Comparison of ENCODE assay signal across 10 cellular contexts in genomic region chr18:54217624-54218023, GRCh38. TPM values are rescaled to one million over a fixed set of nuclear protein-coding genes. Genes with fewer than 3 reads are reported as not detected.
DNase-seq lines count a peak whose midpoint lies in the region; ATAC-seq and TF ChIP-seq lines count a peak whose summit lies in the region.
"Had no signal": no experiment of that assay in that cellular context is flagged by ENCODE, and none has a peak within 500 bp of the region (broad histone marks: within the 10 kb centered on the region; RNA-seq: fewer than 3 reads in every experiment).

No MANE protein-coding gene starts in this region.

- H4K20me1 ChIP-seq in MM.1S (ENCODE audit: insufficient read depth, low read length), result 0 out of 2 replicates have a peak, but pooled peaks cover 5% of the 10 kb centered on the region

- peak overlapping the region; percentile 13; the same call in 1 of the 2 replicates for H3K27ac Mint-ChIP-seq in HFFc6
- H3K27ac Mint-ChIP-seq: activated naive CD4-positive, alpha-beta T cell treated with anti-CD3 and anti-CD28 coated beads, Interleukin-2, amount 50 U/mL, for 24 hours; T-helper 2 cell treated with Interferon-gamma antibody and Interleukin-4, amounts not matched to agents 5 μg/mL and 100 μg/mL, for 36 hours had no signal

- peaks cover 20% of the 10 kb centered on the region; the same call in 1 of the 2 replicates for H3K4me1 ChIP-seq in MM.1S (ENCODE audit: low read length)

- TF ChIP-seq CTCF in HFFc6 (IDR thresholded peaks at IDR 0.05) (no peak), MM.1S (IDR thresholded peaks at IDR 0.05; ENCODE audit: low read length) (no peak)

- H3K36me3 Mint-ChIP-seq in HFFc6 (ENCODE audit: low read depth), result peaks cover 19% of the 10 kb centered on the region

- no peak overlapping the region for H3K9ac ChIP-seq in MM.1S (ENCODE audit: low read length)

- no peak overlapping the region for H3K4me3 ChIP-seq in MM.1S (ENCODE audit: low read length)

- H3K79me2 ChIP-seq in MM.1S (ENCODE audit: low read length), result peaks cover 98% of the 10 kb centered on the region

- H3K9me3 Mint-ChIP-seq in HFFc6, result no peaks in the 10 kb centered on the region
- H3K9me3 Mint-ChIP-seq: activated naive CD4-positive, alpha-beta T cell treated with anti-CD3 and anti-CD28 coated beads, Interleukin-2, amount 50 U/mL, for 24 hours; T-helper 2 cell treated with Interferon-gamma antibody and Interleukin-4, amounts not matched to agents 5 μg/mL and 100 μg/mL, for 36 hours had no signal

- H3K4me2 ChIP-seq in MM.1S (ENCODE audit: low read depth, low read length), result no peak overlapping the region

- H3K4me1 Mint-ChIP-seq in HFFc6 (ENCODE audit: low read depth), result peaks cover 47% of the 10 kb centered on the region

- H3K9me2 ChIP-seq in MM.1S (replicated peaks; ENCODE audit: insufficient read depth, low read length), result no peaks in the 10 kb centered on the region

- no peak for DNase-seq in HFFc6
- DNase-seq in substantia nigra (lab: John Stamatoyannopoulos, UW), result no peak
- no peak for DNase-seq in activated CD4-positive, CD25-positive, alpha-beta regulatory T cell (lab: John Stamatoyannopoulos, UW)
- no peak for DNase-seq in NCI-H1694 (lab: John Stamatoyannopoulos, UW)
- DNase-seq in MM.1S, result no peak
- DNase-seq: stimulated activated CD4-positive, alpha-beta T cell treated with anti-CD3 and anti-CD28 coated beads, Interleukin-4, amount 100 ng/mL, for 4 hours had no signal

- no peaks in the 10 kb centered on the region for H3K27me3 Mint-ChIP-seq in HFFc6 (ENCODE audit: insufficient read depth)
- H3K27me3 Mint-ChIP-seq: activated naive CD4-positive, alpha-beta T cell treated with anti-CD3 and anti-CD28 coated beads, Interleukin-2, amount 50 U/mL, for 24 hours had no signal

- peak; percentile 40 for ATAC-seq in GM18870 (IDR thresholded peaks at IDR 0.05; ENCODE audit: unreplicated experiment)
- ATAC-seq in HG03469 (IDR thresholded peaks at IDR 0.05; ENCODE audit: unreplicated experiment), result peak; percentile 57

- no peaks in the 10 kb centered on the region for H3K27me3 ChIP-seq in MM.1S (replicated peaks; ENCODE audit: insufficient read depth, low read length)

- H3K4me3 Mint-ChIP-seq in HFFc6, result no peak overlapping the region
- H3K4me3 Mint-ChIP-seq: activated naive CD4-positive, alpha-beta T cell treated with anti-CD3 and anti-CD28 coated beads, Interleukin-2, amount 50 U/mL, for 24 hours; T-helper 2 cell treated with Interferon-gamma antibody and Interleukin-4, amounts not matched to agents 5 μg/mL and 100 μg/mL, for 36 hours had no signal

- peaks cover 6% of the 10 kb centered on the region for H3F3A ChIP-seq in MM.1S (ENCODE audit: insufficient read depth, low read length)

- no peak overlapping the region for H2AFZ ChIP-seq in MM.1S (ENCODE audit: low read length)

- H3K9me3 ChIP-seq in MM.1S (replicated peaks; ENCODE audit: insufficient read depth, low read length), result no peaks in the 10 kb centered on the region

- no peaks in the 10 kb centered on the region for H3K36me3 ChIP-seq in MM.1S (replicated peaks; ENCODE audit: insufficient read depth, low read length)

- no peak overlapping the region for H3K27ac ChIP-seq in substantia nigra (ENCODE audit: low read depth, low read length, poor library complexity, severe bottlenecking)
- no peak overlapping the region for H3K27ac ChIP-seq in MM.1S (ENCODE audit: low read length)

RNA-seq across cellular contexts. Expression of gene MBD2, which starts 6.8 kb away (rescaled TPM):
- 100 to 1,000 TPM in 1 of 6 experiments, 10 to 100 TPM in 5; 84.8 to 104 (median 88.9) TPM for total RNA-seq in HFFc6 (2021; fragmentation: NEBNext Ultra II Directional; extraction: Animal tissue kit (Norgen Biotek cat#: 25700))

RNA-seq across cellular contexts. Expression of gene POLI, which starts 51.7 kb away (rescaled TPM):
- total RNA-seq in HFFc6 (2021; fragmentation: NEBNext Ultra II Directional; extraction: Animal tissue kit (Norgen Biotek cat#: 25700)), result 10 to 100 TPM; 13.3 to 17.5 (median 15.6) TPM
